In the genomic region with DNA sequence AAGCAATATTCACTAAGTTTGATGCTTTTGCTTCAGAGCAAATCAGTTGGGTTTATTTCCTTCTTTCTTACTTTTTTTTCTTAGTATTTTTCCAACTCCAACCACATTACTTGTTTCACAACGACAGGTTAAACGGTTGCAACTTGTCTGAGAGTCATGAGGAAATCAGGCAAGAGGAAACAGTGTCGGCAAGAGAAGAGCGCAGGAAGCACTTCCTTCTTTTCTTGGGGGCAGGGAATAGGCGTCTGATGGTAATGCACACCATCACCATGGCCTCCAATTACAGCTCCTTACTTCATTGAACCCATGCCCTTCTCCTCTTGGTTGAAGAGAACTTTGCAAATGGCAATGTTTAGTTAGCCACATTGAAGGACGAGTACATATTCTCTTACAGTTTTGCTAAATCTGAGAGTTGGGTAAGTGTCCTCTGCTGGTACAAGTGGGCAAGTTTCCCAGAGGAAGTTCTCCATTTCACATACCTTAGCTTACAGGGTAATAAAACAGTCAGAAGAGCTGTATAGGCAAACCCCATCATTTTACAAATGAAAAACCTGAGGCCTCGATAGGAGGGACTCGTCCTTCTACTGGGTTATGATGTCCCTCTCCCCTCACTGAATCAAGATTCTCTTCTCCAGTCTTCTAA, we compare ENCODE assay signal across 1 cellular context.
TF ChIP-seq lines count a peak whose summit lies in the region.

No MANE protein-coding gene starts in this region.

TF ChIP-seq in HepG2, 621 proteins besides CTCF, POLR2A, EP300 and RAD21 (continued from another document):
- TF ChIP-seq, protein P1, sequence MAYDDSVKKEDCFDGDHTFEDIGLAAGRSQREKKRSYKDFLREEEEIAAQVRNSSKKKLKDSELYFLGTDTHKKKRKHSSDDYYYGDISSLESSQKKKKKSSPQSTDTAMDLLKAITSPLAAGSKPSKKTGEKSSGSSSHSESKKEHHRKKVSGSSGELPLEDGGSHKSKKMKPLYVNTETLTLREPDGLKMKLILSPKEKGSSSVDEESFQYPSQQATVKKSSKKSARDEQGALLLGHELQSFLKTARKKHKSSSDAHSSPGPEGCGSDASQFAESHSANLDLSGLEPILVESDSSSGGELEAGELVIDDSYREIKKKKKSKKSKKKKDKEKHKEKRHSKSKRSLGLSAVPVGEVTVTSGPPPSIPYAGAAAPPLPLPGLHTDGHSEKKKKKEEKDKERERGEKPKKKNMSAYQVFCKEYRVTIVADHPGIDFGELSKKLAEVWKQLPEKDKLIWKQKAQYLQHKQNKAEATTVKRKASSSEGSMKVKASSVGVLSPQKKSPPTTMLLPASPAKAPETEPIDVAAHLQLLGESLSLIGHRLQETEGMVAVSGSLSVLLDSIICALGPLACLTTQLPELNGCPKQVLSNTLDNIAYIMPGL (CRISPR knock-in tag; IDR thresholded peaks at IDR 0.05; ENCODE audit: borderline replicate concordance in 1 of 2, low read depth in 1 of 2) = no peak
- TF ChIP-seq, protein P2, sequence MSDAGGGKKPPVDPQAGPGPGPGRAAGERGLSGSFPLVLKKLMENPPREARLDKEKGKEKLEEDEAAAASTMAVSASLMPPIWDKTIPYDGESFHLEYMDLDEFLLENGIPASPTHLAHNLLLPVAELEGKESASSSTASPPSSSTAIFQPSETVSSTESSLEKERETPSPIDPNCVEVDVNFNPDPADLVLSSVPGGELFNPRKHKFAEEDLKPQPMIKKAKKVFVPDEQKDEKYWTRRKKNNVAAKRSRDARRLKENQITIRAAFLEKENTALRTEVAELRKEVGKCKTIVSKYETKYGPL (CRISPR knock-in tag; IDR thresholded peaks at IDR 0.05) = no peak
- TF ChIP-seq ETV5 (CRISPR knock-in tag; IDR thresholded peaks at IDR 0.05; ENCODE audit: borderline replicate concordance) (no peak), CAMTA2 (CRISPR knock-in tag; IDR thresholded peaks at IDR 0.05; ENCODE audit: borderline replicate concordance) (no peak), XRCC5 (optimal IDR thresholded peaks at IDR 0.05; ENCODE audit: low read length) (no peak)
